8 cellular contexts compared by ENCODE assay signal in genomic region chr9:95461448-95462381, GRCh38. TPM values are rescaled to one million over a fixed set of nuclear protein-coding genes. Genes with fewer than 3 reads are reported as not detected.
DNase-seq lines count a peak whose midpoint lies in the region; ATAC-seq, FAIRE-seq and TF ChIP-seq lines count a peak whose summit lies in the region.

No MANE protein-coding gene starts in this region.

- H4K8ac ChIP-seq in H1 (ENCODE audit: extremely low read depth, insufficient read depth, low read length): no peak overlapping the region

- peak overlapping the region; percentile 79; the same call in 1 of the 2 replicates for H2BK5ac ChIP-seq in H1 (ENCODE audit: low read depth, low read length)

- H3K79me1 ChIP-seq in H1 (ENCODE audit: low read depth, low read length): no peaks in the 10 kb centered on the region; the same call in 1 of the 2 replicates

- H3K9ac ChIP-seq in Loucy (ENCODE audit: low read depth, low read length, poor library complexity, severe bottlenecking) (peak overlapping the region; percentile 60), H1 (replicated peaks in 1 of 4; ENCODE audit: extremely low read depth in 1 of 4, low read depth in 3 of 4, low read length in 3 of 4) (no peak overlapping the region)

- ATAC-seq in HG03139 (IDR thresholded peaks at IDR 0.05; ENCODE audit: unreplicated experiment): no peak

- H2AFZ ChIP-seq in Loucy (ENCODE audit: low read length) (no peak overlapping the region), H1 (ENCODE audit: low read length) (no peak overlapping the region)

- 0 out of 2 replicates have a peak overlapping the region, but pooled peaks have one; percentile 45 for H2AK5ac ChIP-seq in H1 (ENCODE audit: low read depth, low read length)

- no peak overlapping the region for H2BK15ac ChIP-seq in H1 (ENCODE audit: low read length)

- H3K18ac ChIP-seq in H1 (ENCODE audit: extremely low read depth, low read length): 0 out of 2 replicates have a peak overlapping the region, but pooled peaks have one; percentile 9

- 82% methylated on average over 24 of the region's 24 CpGs; no CpG with 5 or more reads in 1 of the 2 experiments for WGBS in H1 (ENCODE audit: extremely low coverage in 1 of 2, insufficient coverage in 1 of 2, insufficient read length in 1 of 2, insufficient replicate concordance in 2 of 2, low coverage in 1 of 2, low lambda C conversion rate in 2 of 2, missing lambda C conversion rate in 1 of 2), 2 experiments

- FAIRE-seq in H1 (lab: Jason Lieb, UNC): no peak

- H4K91ac ChIP-seq in H1 (replicated peaks; ENCODE audit: insufficient read length, low read length): no peak overlapping the region

- peaks cover 75% of the 10 kb centered on the region for H3K4me1 ChIP-seq in Loucy (ENCODE audit: insufficient read depth, low read length, poor library complexity, severe bottlenecking)
- H3K4me1 ChIP-seq in H1 (replicated peaks in 1 of 4; ENCODE audit: control insufficient read depth in 3 of 4, insufficient read depth in 4 of 4, low read length in 3 of 4): peaks cover 4 to 16% (median 8%) of the 10 kb centered on the region in 4 experiments

- no peaks in the 10 kb centered on the region for H3K27me3 ChIP-seq in Loucy (ENCODE audit: insufficient read depth, low read length, poor library complexity, severe bottlenecking)
- no peaks in the 10 kb centered on the region for H3K27me3 ChIP-seq in H1 (replicated peaks in 1 of 4; ENCODE audit: control insufficient read depth in 3 of 4, extremely low read depth in 1 of 4, insufficient read depth in 3 of 4, low read length in 3 of 4)

- no peaks in the 10 kb centered on the region for H3K9me2 ChIP-seq in Loucy (replicated peaks; ENCODE audit: low read depth, low read length)

- peak overlapping the region; percentile 15; the same call in 1 of the 2 replicates for H2BK20ac ChIP-seq in H1 (ENCODE audit: low read length)

- no peak overlapping the region for H3K23ac ChIP-seq in H1 (ENCODE audit: insufficient read length)

- no peak overlapping the region for H3K27ac ChIP-seq in H1 (ENCODE audit: low read depth, low read length)

- H3F3A ChIP-seq in Loucy (ENCODE audit: low read depth): no peaks in the 10 kb centered on the region

- no peak overlapping the region for H3K4ac ChIP-seq in H1 (replicated peaks; ENCODE audit: insufficient read length, low read depth, low read length)

- no peak for TF ChIP-seq POLR2A in H1 (IDR thresholded peaks at IDR 0.05; ENCODE audit: control extremely low read depth in 1 of 2, low read depth in 2 of 2, low read length in 2 of 2)

- H3K36me3 ChIP-seq in Loucy (ENCODE audit: insufficient read depth, low read length) (no peaks in the 10 kb centered on the region), H1 (ENCODE audit: control insufficient read depth in 2 of 4, insufficient read depth in 4 of 4, low read length in 3 of 4) (peaks cover 4 to 78% (median 24%) of the 10 kb centered on the region in 4 experiments; a peak in 6 of 8 replicates)

- no peak overlapping the region for H3K14ac ChIP-seq in H1 (ENCODE audit: insufficient read length)

- DNase-seq in GM13977 (ENCODE audit: low spot score) (peak; percentile 33), H1 (ENCODE audit: low read depth in 1 of 2, low spot score in 2 of 2) (no peak), pons (ENCODE audit: low spot score) (peak; percentile 63), NOMO-1 (lab: John Stamatoyannopoulos, UW; ENCODE audit: unreplicated experiment in 2 of 2) (no peak), OCI-M2 (lab: John Stamatoyannopoulos, UW; ENCODE audit: unreplicated experiment) (no peak), kidney glomerular epithelial cell (lab: John Stamatoyannopoulos, UW) (no peak)

- H3K4me2 ChIP-seq in Loucy (ENCODE audit: low read depth, low read length, poor library complexity, severe bottlenecking) (peak overlapping the region; percentile 66), H1 (ENCODE audit: insufficient read depth in 1 of 2, low read depth in 2 of 2, low read length in 2 of 2) (peak overlapping the region; percentile 47 to 63; a peak in 2 of 4 replicates)

- TF ChIP-seq EP300 in H1 (IDR thresholded peaks at IDR 0.05; ENCODE audit: borderline replicate concordance in 1 of 2, low read depth in 2 of 2, low read length in 2 of 2): no peak

- TF ChIP-seq RAD21 in H1 (IDR thresholded peaks at IDR 0.05 in 1 of 2, conservative IDR thresholded peaks at IDR 0.05 in 1 of 2; ENCODE audit: low read depth in 2 of 2, low read length in 2 of 2): no peak

- CTCF ChIA-PET in H1 (lab: Charles Lee; ENCODE audit: partially characterized antibody): interaction anchor here (0.9 to 1.2 kb wide), 3 partner anchors 9 to 274 kb away, joined by 3 to 6 read pairs (median 3); no protein-coding TSS in a partner anchor

- no peak overlapping the region for H3K56ac ChIP-seq in H1 (replicated peaks; ENCODE audit: insufficient read length, low read depth, low read length)

- H2BK12ac ChIP-seq in H1 (ENCODE audit: low read depth, low read length): 0 out of 2 replicates have a peak overlapping the region, but pooled peaks have one; percentile 29

- in situ Hi-C loops in GM13977 (cut with MboI; ENCODE audit: low pct_unique_long_range_greater_than_20kb, low sequenced_read_pairs, unreplicated experiment): no loop called here

- TF ChIP-seq CTCF in GM13977 (IDR thresholded peaks at IDR 0.05; ENCODE audit: extremely low read depth, insufficient read depth, missing control alignments) (no peak), Loucy (conservative IDR thresholded peaks at IDR 0.05; ENCODE audit: low read length) (no peak), H1 (IDR thresholded peaks at IDR 0.05; ENCODE audit: control extremely low read depth in 1 of 3, insufficient read depth in 1 of 3, low read depth in 1 of 3, low read length in 3 of 3) (no peak)

- no peaks in the 10 kb centered on the region for H4K20me1 ChIP-seq in Loucy (ENCODE audit: insufficient read depth, low read length, poor library complexity, severe bottlenecking)
- H4K20me1 ChIP-seq in H1 (replicated peaks in 1 of 2; ENCODE audit: control insufficient read depth in 1 of 2, insufficient read depth in 2 of 2, low read length in 2 of 2): peaks cover 0 to 3% of the 10 kb centered on the region in 2 experiments

- H3K79me2 ChIP-seq in Loucy (ENCODE audit: insufficient read depth, low read length): no peaks in the 10 kb centered on the region
- H3K79me2 ChIP-seq in H1 (ENCODE audit: control insufficient read depth in 1 of 2, insufficient read depth in 2 of 2, low read length in 2 of 2): no peaks in the 10 kb centered on the region

- H4K5ac ChIP-seq in H1 (ENCODE audit: insufficient read length, low read depth, low read length): no peak overlapping the region

- H2BK120ac ChIP-seq in H1 (replicated peaks; ENCODE audit: low read depth, low read length): no peak overlapping the region

- H3K23me2 ChIP-seq in H1 (ENCODE audit: low read depth, low read length): no peaks in the 10 kb centered on the region

- peak overlapping the region; percentile 65 for H3K4me3 ChIP-seq in Loucy (ENCODE audit: low read length, poor library complexity, severe bottlenecking)
- H3K4me3 ChIP-seq in H1 (ENCODE audit: extremely low read depth in 1 of 4, insufficient read depth in 2 of 4, low read depth in 3 of 4, low read length in 4 of 4): peak overlapping the region in 1 of 4 experiments; percentile 37; a peak in 2 of 8 replicates

- H3K9me3 ChIP-seq in Loucy (ENCODE audit: insufficient read depth, low read depth, low read length): no peaks in the 10 kb centered on the region
- H3K9me3 ChIP-seq in H1 (ENCODE audit: insufficient read depth in 2 of 2, low read depth in 1 of 2, low read length in 1 of 2): no peaks in the 10 kb centered on the region

- POLR2A ChIA-PET in H1 (lab: Charles Lee; ENCODE audit: partially characterized antibody): interaction anchor here (1.0 kb wide), 1 partner anchor 22 kb away, joined by 3 read pairs; no protein-coding TSS in a partner anchor

TF ChIP-seq in H1, 55 proteins besides CTCF, POLR2A, EP300 and RAD21:
- no peak for TF ChIP-seq POU5F1 (IDR thresholded peaks at IDR 0.05; ENCODE audit: low read depth, low read length)
- TF ChIP-seq KDM1A (IDR thresholded peaks at IDR 0.05; ENCODE audit: borderline replicate concordance, low read length): no peak
- no peak for TF ChIP-seq ASH2L (IDR thresholded peaks at IDR 0.05; ENCODE audit: low read length)
- TF ChIP-seq NRF1 (IDR thresholded peaks at IDR 0.05; ENCODE audit: low read depth, low read length): no peak

RNA-seq across cellular contexts. Expression of gene PTCH1, which starts 55.1 kb away (rescaled TPM):
- total RNA-seq in H1 (2021; fragmentation: NEBNext Ultra II Directional; extraction: Animal tissue kit (Norgen Biotek cat#: 25700)): 34.1 and 42.3 TPM in 2 replicates
- polyA plus RNA-seq in H1 (2011; rRNA removed): 6.4 and 17.9 TPM in 2 replicates
- polyA plus RNA-seq in H1 (2011; cell fraction: cytosol; rRNA removed): 6.7 TPM
- polyA plus RNA-seq in H1 (2011; cell fraction: nucleus; rRNA removed): 30.2 TPM
- polyA plus RNA-seq in H1 (2012, experiment 1 of 2): 8.8 to 11.1 TPM (median 10.7 TPM) in 4 replicates
- polyA plus RNA-seq in H1 (2012, experiment 2 of 2): 14.3 TPM
- polyA plus RNA-seq in H1 (2013, experiment 1 of 2): 12.6 TPM
- polyA plus RNA-seq in H1 (2013, experiment 2 of 2): 12.5 TPM
- polyA minus RNA-seq in H1 (2011; rRNA and poly(A)+ RNA removed): 18.6 and 19.0 TPM in 2 replicates
- polyA minus RNA-seq in H1 (2011; cell fraction: cytosol; rRNA and poly(A)+ RNA removed): 24.4 TPM
- polyA minus RNA-seq in H1 (2011; cell fraction: nucleus; rRNA and poly(A)+ RNA removed): 60.1 TPM

Comparison
In these comparisons a context has a peak if more than half of its experiments do, and no peak if none do; other contexts are left out.
1. DNase-seq: peak in GM13977 (single experiment) and pons (single experiment); none in H1 (0 of 2), NOMO-1 (0 of 2), OCI-M2 (single experiment) and kidney glomerular epithelial cell (single experiment).